ENCODE assay signal across 14 cellular contexts in the genomic region with DNA sequence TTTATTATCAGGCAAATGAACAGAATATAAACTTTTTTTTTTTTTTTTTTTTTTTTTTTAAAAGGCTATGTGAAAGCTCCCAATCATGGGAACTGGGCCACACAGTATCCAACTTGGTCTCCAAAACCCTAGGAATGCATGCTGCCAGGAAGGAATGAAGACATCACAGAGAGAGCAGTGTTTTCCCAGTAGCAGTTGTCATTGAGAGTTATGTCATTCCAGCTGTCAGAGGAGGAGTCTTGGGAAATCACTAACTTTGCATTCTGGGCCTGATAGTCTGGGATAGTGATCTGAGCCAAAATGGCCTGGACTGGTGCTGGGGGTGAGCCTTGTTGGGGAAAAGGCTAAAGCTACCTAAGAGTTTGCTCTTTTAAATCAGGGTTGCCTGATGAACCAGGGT.
DNase-seq lines count a peak whose midpoint lies in the region; TF ChIP-seq lines count a peak whose summit lies in the region.
"Had no signal": no experiment of that assay in that cellular context is flagged by ENCODE, and none has a peak within 500 bp of the region (broad histone marks: within the 10 kb centered on the region; RNA-seq: fewer than 3 reads in every experiment).

No MANE protein-coding gene starts in this region.

- no peak overlapping the region for H3K14ac ChIP-seq in H9 (ENCODE audit: insufficient read depth, low read length)

- no peaks in the 10 kb centered on the region for H3K36me3 ChIP-seq in mesendoderm (ENCODE audit: control insufficient read depth, insufficient read depth, low read length)
- H3K36me3 ChIP-seq: HAP-1 had no signal

- H2BK15ac ChIP-seq in mesendoderm (replicated peaks; ENCODE audit: low read depth) = no peak overlapping the region
- H2BK15ac ChIP-seq in H9 (ENCODE audit: low read depth, low read length) = no peak overlapping the region

- DNase-seq in AG10803 (ENCODE audit: low read depth) = peak; percentile 1
- DNase-seq in HEK293T (ENCODE audit: extremely low spot score) = no peak
- DNase-seq in foreskin melanocyte = peak; percentile 16
- peak; percentile 61 for DNase-seq in mesendoderm
- DNase-seq in NCI-H1105 (lab: John Stamatoyannopoulos, UW) = no peak
- no peak for DNase-seq in NCI-H1930 (lab: John Stamatoyannopoulos, UW)
- DNase-seq in H9 = no peak
- DNase-seq in COLO829 (ENCODE audit: low spot score) = no peak
- DNase-seq: CD8-positive, alpha-beta memory T cell; DMS79 treated with DMSO at 0.1 percent for 48 hours; NCI-H1105 treated with DMSO at 0.1 percent for 48 hours; NCI-H1694; SK-N-SH had no signal

- H3K79me2 ChIP-seq in mesendoderm (ENCODE audit: control insufficient read depth, insufficient read depth, low read length) (no peaks in the 10 kb centered on the region), H9 (ENCODE audit: insufficient read depth, low read length) (no peaks in the 10 kb centered on the region)

- H3K18ac ChIP-seq in mesendoderm (ENCODE audit: low read length) (no peak overlapping the region), H9 (ENCODE audit: insufficient read length, low read depth, low read length) (no peak overlapping the region)

- peaks cover 8 to 16% of the 10 kb centered on the region in 2 experiments; a peak in 4 of 5 replicates for H3K9me3 Mint-ChIP-seq in H9

- no peak overlapping the region for H4K8ac ChIP-seq in mesendoderm (ENCODE audit: low read depth, low read length)
- no peak overlapping the region for H4K8ac ChIP-seq in H9 (replicated peaks; ENCODE audit: insufficient read length, low read depth, low read length)

- H4K5ac ChIP-seq in mesendoderm (ENCODE audit: low read length) = no peak overlapping the region
- no peak overlapping the region for H4K5ac ChIP-seq in H9 (ENCODE audit: insufficient read length, low read depth, low read length)

- H3K36me3 Mint-ChIP-seq in H9 (ENCODE audit: insufficient read depth in 1 of 3, low read depth in 3 of 3) = peaks cover 3 to 14% (median 4%) of the 10 kb centered on the region in 3 experiments; a peak in 5 of 7 replicates
- H3K36me3 Mint-ChIP-seq: CD8-positive, alpha-beta memory T cell had no signal

- H3K9me3 ChIP-seq in H9 (ENCODE audit: control insufficient read depth, low read depth, low read length) = no peaks in the 10 kb centered on the region
- H3K9me3 ChIP-seq: HAP-1 had no signal

- no peak overlapping the region for H3K23ac ChIP-seq in mesendoderm (ENCODE audit: low read length)
- no peak overlapping the region for H3K23ac ChIP-seq in H9 (ENCODE audit: insufficient read length, low read depth, low read length)

- no peak overlapping the region for H3K9ac ChIP-seq in mesendoderm (ENCODE audit: low read length)
- no peak overlapping the region for H3K9ac ChIP-seq in H9 (ENCODE audit: extremely low read depth, insufficient read length, low read length)
- H3K9ac ChIP-seq: SK-N-SH had no signal

- no peak overlapping the region for H3T11ph ChIP-seq in H9 (ENCODE audit: low read length)

- 0 out of 7 replicates have a peak overlapping the region, but pooled peaks of 1 of the 3 experiments have one; percentile 45 for H3K27ac Mint-ChIP-seq in H9
- H3K27ac Mint-ChIP-seq: CD8-positive, alpha-beta memory T cell had no signal

- H2AK5ac ChIP-seq in mesendoderm (ENCODE audit: low read length) (no peak overlapping the region), H9 (ENCODE audit: insufficient read length, low read length) (no peak overlapping the region)

- H3K23me2 ChIP-seq in H9 (ENCODE audit: insufficient read length, low read depth, low read length, poor library complexity, severe bottlenecking) = no peaks in the 10 kb centered on the region

- H3K27ac ChIP-seq in mesendoderm (ENCODE audit: low read depth, low read length) = no peak overlapping the region
- H3K27ac ChIP-seq in H9 (ENCODE audit: insufficient read length, low read depth, low read length) = no peak overlapping the region

- no peak for TF ChIP-seq CTCF in AG10803 (conservative IDR thresholded peaks at IDR 0.05; ENCODE audit: low read length)
- TF ChIP-seq CTCF in H9 (conservative IDR thresholded peaks at IDR 0.05) = no peak

- no peaks in the 10 kb centered on the region for H3K79me1 ChIP-seq in mesendoderm (ENCODE audit: low read length)
- no peaks in the 10 kb centered on the region for H3K79me1 ChIP-seq in H9 (ENCODE audit: insufficient read depth, low read depth, low read length, poor library complexity, severe bottlenecking)

- CTCF ChIA-PET in HEK293T (lab: Yijun Ruan, JAX) = no interaction called here

- H3K56ac ChIP-seq in mesendoderm (ENCODE audit: low read length) (no peak overlapping the region), H9 (ENCODE audit: insufficient read length, low read depth, low read length) (no peak overlapping the region)

- no peak overlapping the region for H4K91ac ChIP-seq in H9 (ENCODE audit: insufficient read length, low read depth, low read length)

- no peak overlapping the region for H2BK120ac ChIP-seq in mesendoderm (ENCODE audit: low read depth, low read length)
- no peak overlapping the region for H2BK120ac ChIP-seq in H9 (ENCODE audit: low read depth, low read length, poor library complexity, severe bottlenecking)

- no peak overlapping the region for H2AFZ ChIP-seq in H9 (ENCODE audit: low read length)

- H2BK12ac ChIP-seq in H9 (ENCODE audit: insufficient read length, low read depth, low read length) = no peak overlapping the region

- POLR2A ChIA-PET in HEK293T (lab: Yijun Ruan, JAX) = no interaction called here

- H3K4me3 Mint-ChIP-seq in H9 = no peak overlapping the region
- H3K4me3 Mint-ChIP-seq: CD8-positive, alpha-beta memory T cell had no signal

- H2BK5ac ChIP-seq in mesendoderm (ENCODE audit: low read length) (no peak overlapping the region), H9 (ENCODE audit: insufficient read length, low read length) (no peak overlapping the region)

- H3K27me3 ChIP-seq in mesendoderm (ENCODE audit: insufficient read depth, low read length, poor library complexity) = no peaks in the 10 kb centered on the region
- H3K27me3 ChIP-seq in H9 (ENCODE audit: insufficient read depth, low read length) = no peaks in the 10 kb centered on the region; the same call in 1 of the 2 replicates

- H3K4me3 ChIP-seq in AG10803 (ENCODE audit: low read length) (no peak overlapping the region), mesendoderm (ENCODE audit: low read length) (no peak overlapping the region)
- H3K4me3 ChIP-seq: HAP-1 had no signal

- H3K4ac ChIP-seq in mesendoderm (ENCODE audit: low read depth, low read length) = no peak overlapping the region
- H3K4ac ChIP-seq in H9 (ENCODE audit: low read depth, low read length) = no peak overlapping the region

- H2BK20ac ChIP-seq in H9 (ENCODE audit: low read depth, low read length, poor library complexity, severe bottlenecking) = no peak overlapping the region

- H3K27me3 Mint-ChIP-seq in H9 (ENCODE audit: low read depth) = no peaks in the 10 kb centered on the region; the same call in 1 of the 2 replicates

- no peak overlapping the region for H3K4me2 ChIP-seq in mesendoderm (ENCODE audit: low read length)
- no peak overlapping the region for H3K4me2 ChIP-seq in H9 (ENCODE audit: insufficient read depth, insufficient read length, low read length)
- H3K4me2 ChIP-seq: SK-N-SH had no signal

- peaks cover 2 to 3% of the 10 kb centered on the region in 2 experiments; a peak in 1 of 4 replicates for H3K4me1 Mint-ChIP-seq in H9
- H3K4me1 Mint-ChIP-seq: CD8-positive, alpha-beta memory T cell had no signal

- no peaks in the 10 kb centered on the region for H4K20me1 ChIP-seq in H9 (ENCODE audit: control insufficient read depth, insufficient read depth, insufficient read length)

- H3K4me1 ChIP-seq in mesendoderm (ENCODE audit: control insufficient read depth, low read depth, low read length) (no peaks in the 10 kb centered on the region), H9 (ENCODE audit: insufficient read depth, low read length) (no peaks in the 10 kb centered on the region)
- H3K4me1 ChIP-seq: HAP-1 had no signal

TF ChIP-seq in HEK293T, 16 proteins besides CTCF, POLR2A, EP300 and RAD21:
- no peak for TF ChIP-seq ELF4 (IDR thresholded peaks at IDR 0.05)
- TF ChIP-seq, protein P1, sequence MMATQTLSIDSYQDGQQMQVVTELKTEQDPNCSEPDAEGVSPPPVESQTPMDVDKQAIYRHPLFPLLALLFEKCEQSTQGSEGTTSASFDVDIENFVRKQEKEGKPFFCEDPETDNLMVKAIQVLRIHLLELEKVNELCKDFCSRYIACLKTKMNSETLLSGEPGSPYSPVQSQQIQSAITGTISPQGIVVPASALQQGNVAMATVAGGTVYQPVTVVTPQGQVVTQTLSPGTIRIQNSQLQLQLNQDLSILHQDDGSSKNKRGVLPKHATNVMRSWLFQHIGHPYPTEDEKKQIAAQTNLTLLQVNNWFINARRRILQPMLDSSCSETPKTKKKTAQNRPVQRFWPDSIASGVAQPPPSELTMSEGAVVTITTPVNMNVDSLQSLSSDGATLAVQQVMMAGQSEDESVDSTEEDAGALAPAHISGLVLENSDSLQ (IDR thresholded peaks at IDR 0.05) = 0 out of 2 replicates have a peak, but pooled peaks have one; percentile 16

Comparison
In these comparisons a context has a peak if more than half of its experiments do, and no peak if none do; other contexts are left out.
1. DNase-seq: peak in AG10803 (single experiment), foreskin melanocyte (single experiment) and mesendoderm (single experiment); none in HEK293T (single experiment), NCI-H1105 (single experiment), NCI-H1930 (0 of 2), H9 (single experiment) and COLO829 (single experiment).